In the genomic region with DNA sequence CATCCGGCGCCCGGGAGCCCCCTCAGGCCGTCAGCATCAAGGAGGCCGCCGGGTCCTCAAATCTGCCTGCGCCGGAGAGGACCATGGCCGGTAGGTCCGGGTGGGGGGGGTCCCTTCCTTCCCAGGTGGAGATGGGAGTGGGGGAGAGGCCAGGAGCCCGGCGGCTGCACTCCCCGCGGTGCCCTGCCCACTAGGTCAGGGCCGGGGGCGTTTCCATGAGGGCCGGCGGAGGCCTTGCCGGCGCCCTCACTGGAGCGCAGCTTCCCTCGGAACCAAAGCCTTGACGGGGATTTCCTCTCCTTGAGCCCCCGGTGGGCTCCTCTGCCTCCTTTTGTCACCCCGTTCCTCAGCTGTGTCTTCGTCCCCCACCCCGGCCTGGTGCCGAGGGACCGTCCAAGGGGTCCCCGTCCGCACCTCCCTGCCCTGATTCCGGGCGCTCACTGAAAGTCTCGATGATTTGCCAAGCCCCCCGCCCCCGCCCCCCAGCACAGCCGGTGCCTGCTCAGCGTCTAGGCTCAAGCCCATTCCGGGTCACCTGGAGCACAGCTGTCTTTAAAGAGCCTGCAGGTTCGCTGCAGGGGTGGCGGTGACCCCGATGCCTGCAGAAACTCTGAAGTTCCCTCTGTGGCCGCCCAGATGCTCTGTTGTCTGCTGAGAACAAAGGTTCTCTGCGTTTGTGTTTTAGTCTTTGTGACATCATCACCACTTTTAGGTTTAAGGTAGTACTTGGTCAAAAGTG, we compare ENCODE assay signal across 1 cellular context.
TF ChIP-seq lines count a peak whose summit lies in the region.

No MANE protein-coding gene starts in this region.

TF ChIP-seq in HepG2, 621 proteins besides CTCF, POLR2A, EP300 and RAD21:
- TF ChIP-seq CREB1 (IDR thresholded peaks at IDR 0.05) (peak; percentile 21; the same call in 1 of the 2 replicates), CREB1 (CRISPR knock-in tag; IDR thresholded peaks at IDR 0.05) (no peak), ZSCAN12 (CRISPR knock-in tag; IDR thresholded peaks at IDR 0.05) (no peak), SP2 (CRISPR knock-in tag; IDR thresholded peaks at IDR 0.05) (no peak), ZNF891 (CRISPR knock-in tag; IDR thresholded peaks at IDR 0.05) (no peak), ZNF713 (CRISPR knock-in tag; IDR thresholded peaks at IDR 0.05) (no peak), ZNF839 (CRISPR knock-in tag; IDR thresholded peaks at IDR 0.05; ENCODE audit: borderline replicate concordance) (no peak)
- TF ChIP-seq, protein P1, sequence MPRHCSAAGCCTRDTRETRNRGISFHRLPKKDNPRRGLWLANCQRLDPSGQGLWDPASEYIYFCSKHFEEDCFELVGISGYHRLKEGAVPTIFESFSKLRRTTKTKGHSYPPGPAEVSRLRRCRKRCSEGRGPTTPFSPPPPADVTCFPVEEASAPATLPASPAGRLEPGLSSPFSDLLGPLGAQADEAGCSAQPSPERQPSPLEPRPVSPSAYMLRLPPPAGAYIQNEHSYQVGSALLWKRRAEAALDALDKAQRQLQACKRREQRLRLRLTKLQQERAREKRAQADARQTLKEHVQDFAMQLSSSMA (CRISPR knock-in tag; IDR thresholded peaks at IDR 0.05) = no peak
- TF ChIP-seq, protein P2, sequence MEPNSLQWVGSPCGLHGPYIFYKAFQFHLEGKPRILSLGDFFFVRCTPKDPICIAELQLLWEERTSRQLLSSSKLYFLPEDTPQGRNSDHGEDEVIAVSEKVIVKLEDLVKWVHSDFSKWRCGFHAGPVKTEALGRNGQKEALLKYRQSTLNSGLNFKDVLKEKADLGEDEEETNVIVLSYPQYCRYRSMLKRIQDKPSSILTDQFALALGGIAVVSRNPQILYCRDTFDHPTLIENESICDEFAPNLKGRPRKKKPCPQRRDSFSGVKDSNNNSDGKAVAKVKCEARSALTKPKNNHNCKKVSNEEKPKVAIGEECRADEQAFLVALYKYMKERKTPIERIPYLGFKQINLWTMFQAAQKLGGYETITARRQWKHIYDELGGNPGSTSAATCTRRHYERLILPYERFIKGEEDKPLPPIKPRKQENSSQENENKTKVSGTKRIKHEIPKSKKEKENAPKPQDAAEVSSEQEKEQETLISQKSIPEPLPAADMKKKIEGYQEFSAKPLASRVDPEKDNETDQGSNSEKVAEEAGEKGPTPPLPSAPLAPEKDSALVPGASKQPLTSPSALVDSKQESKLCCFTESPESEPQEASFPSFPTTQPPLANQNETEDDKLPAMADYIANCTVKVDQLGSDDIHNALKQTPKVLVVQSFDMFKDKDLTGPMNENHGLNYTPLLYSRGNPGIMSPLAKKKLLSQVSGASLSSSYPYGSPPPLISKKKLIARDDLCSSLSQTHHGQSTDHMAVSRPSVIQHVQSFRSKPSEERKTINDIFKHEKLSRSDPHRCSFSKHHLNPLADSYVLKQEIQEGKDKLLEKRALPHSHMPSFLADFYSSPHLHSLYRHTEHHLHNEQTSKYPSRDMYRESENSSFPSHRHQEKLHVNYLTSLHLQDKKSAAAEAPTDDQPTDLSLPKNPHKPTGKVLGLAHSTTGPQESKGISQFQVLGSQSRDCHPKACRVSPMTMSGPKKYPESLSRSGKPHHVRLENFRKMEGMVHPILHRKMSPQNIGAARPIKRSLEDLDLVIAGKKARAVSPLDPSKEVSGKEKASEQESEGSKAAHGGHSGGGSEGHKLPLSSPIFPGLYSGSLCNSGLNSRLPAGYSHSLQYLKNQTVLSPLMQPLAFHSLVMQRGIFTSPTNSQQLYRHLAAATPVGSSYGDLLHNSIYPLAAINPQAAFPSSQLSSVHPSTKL (CRISPR knock-in tag; IDR thresholded peaks at IDR 0.05) = no peak
